Comparison of ENCODE assay signal across 24 cellular contexts in the genomic region with DNA sequence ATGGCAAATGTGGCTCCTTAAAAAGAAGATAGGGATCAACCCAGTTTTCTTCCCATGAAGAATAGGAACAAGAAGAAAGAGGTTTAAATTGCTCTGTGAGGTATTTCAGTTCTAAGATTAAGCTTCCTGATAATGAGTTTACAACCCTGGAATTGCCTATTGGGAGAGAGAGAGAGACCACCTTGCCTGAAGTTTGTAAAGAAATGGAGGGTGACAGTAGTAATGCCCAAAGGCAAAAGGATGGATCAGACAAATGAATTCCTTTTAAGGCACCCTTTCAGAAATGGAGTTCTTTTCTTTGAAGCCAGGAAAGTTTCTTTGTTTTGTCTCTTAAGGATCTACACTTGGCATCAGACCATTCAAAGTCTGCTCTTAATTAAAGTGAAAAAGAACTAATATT.
DNase-seq lines count a peak whose midpoint lies in the region; ATAC-seq, FAIRE-seq and TF ChIP-seq lines count a peak whose summit lies in the region.
"Had no signal": no experiment of that assay in that cellular context is flagged by ENCODE, and none has a peak within 500 bp of the region (broad histone marks: within the 10 kb centered on the region; RNA-seq: fewer than 3 reads in every experiment).

No MANE protein-coding gene starts in this region.

- H3K9me2 ChIP-seq in SU-DHL-6 (replicated peaks; ENCODE audit: insufficient read depth, low read length) = no peaks in the 10 kb centered on the region

- no peaks in the 10 kb centered on the region for H3K79me1 ChIP-seq in mesendoderm (ENCODE audit: low read length)

- FAIRE-seq in GM18507 (lab: Jason Lieb, UNC) = peak; percentile 18
- FAIRE-seq in pancreas (lab: Jason Lieb, UNC) = no peak
- FAIRE-seq: A204.1 had no signal

- H2AFZ ChIP-seq in SU-DHL-6 (ENCODE audit: low read depth, low read length, severe bottlenecking) = no peak overlapping the region

- H3K36me3 ChIP-seq in BLaER1 = no peaks in the 10 kb centered on the region
- peaks cover 17% of the 10 kb centered on the region; the same call in 1 of the 2 replicates for H3K36me3 ChIP-seq in SU-DHL-6 (ENCODE audit: low read length)
- H3K36me3 ChIP-seq in mesendoderm (ENCODE audit: control insufficient read depth, insufficient read depth, low read length) = no peaks in the 10 kb centered on the region
- H3K36me3 ChIP-seq in pancreas = no peaks in the 10 kb centered on the region
- H3K36me3 ChIP-seq: BE2C, MG63 had no signal

- H2BK120ac ChIP-seq in mesendoderm (ENCODE audit: low read depth, low read length) = no peak overlapping the region

- H3K9ac ChIP-seq in BLaER1 (no peak overlapping the region), SU-DHL-6 (ENCODE audit: low read length) (no peak overlapping the region), mesendoderm (ENCODE audit: low read length) (no peak overlapping the region)

- H3K56ac ChIP-seq in mesendoderm (ENCODE audit: low read length) = no peak overlapping the region

- intact Hi-C loops in pancreas (cut with DNase I) = no loop called here

- H3K79me2 ChIP-seq in SU-DHL-6 (ENCODE audit: insufficient read depth, low read length) (no peaks in the 10 kb centered on the region), mesendoderm (ENCODE audit: control insufficient read depth, insufficient read depth, low read length) (no peaks in the 10 kb centered on the region)

- no peak overlapping the region for H3K4ac ChIP-seq in mesendoderm (ENCODE audit: low read depth, low read length)

- H4K20me1 ChIP-seq in BLaER1 (no peaks in the 10 kb centered on the region), SU-DHL-6 (ENCODE audit: low read depth, low read length) (no peaks in the 10 kb centered on the region)

- TF ChIP-seq CTCF in SU-DHL-6 (IDR thresholded peaks at IDR 0.05; ENCODE audit: insufficient read depth, low read length, poor library complexity, severe bottlenecking) (no peak), pancreas (IDR thresholded peaks at IDR 0.05) (no peak), coronary artery (IDR thresholded peaks at IDR 0.05) (no peak)

- no peak for DNase-seq in GM18507 (ENCODE audit: extremely low spot score, insufficient read length, low read depth)
- DNase-seq in mesendoderm = peak; percentile 37
- no peak for DNase-seq in pancreas
- DNase-seq in coronary artery (ENCODE audit: low spot score) = no peak
- DNase-seq in stimulated activated CD8-positive, alpha-beta memory T cell treated with anti-CD3 and anti-CD28 coated beads, Interleukin-4, amount 100 ng/mL, for 48 hours = no peak
- DNase-seq in activated CD4-positive, alpha-beta T cell treated with anti-CD3 and anti-CD28 coated beads, Interleukin-2, amount 50 U/mL, for 4 hours = no peak
- DNase-seq: BE2C; Caco-2; CD4-positive, alpha-beta T cell; DMS 273 treated with DMSO at 0.1 percent for 48 hours; DND-41; H9; HFFc6; MG63; NCI-H1048; NCI-H1417 treated with DMSO at 0.1 percent for 48 hours; NCI-H187 treated with DMSO at 0.1 percent for 48 hours; NCI-H226; NCI-H510A treated with DMSO at 0.1 percent for 48 hours; NCI-H748 treated with DMSO at 0.1 percent for 48 hours had no signal

- no peak overlapping the region for H2BK15ac ChIP-seq in mesendoderm (replicated peaks; ENCODE audit: low read depth)

- no peak overlapping the region for H4K8ac ChIP-seq in mesendoderm (ENCODE audit: low read depth, low read length)

- ATAC-seq in pancreas = no peak
- ATAC-seq: Right ventricle myocardium inferior had no signal

- no peak overlapping the region for H2AK5ac ChIP-seq in mesendoderm (ENCODE audit: low read length)

- H3K4me3 ChIP-seq in BLaER1 (no peak overlapping the region), SU-DHL-6 (ENCODE audit: insufficient read depth, low read length, poor library complexity, severe bottlenecking) (no peak overlapping the region), mesendoderm (ENCODE audit: low read length) (no peak overlapping the region), pancreas (no peak overlapping the region), coronary artery (no peak overlapping the region)
- H3K4me3 ChIP-seq: MG63 had no signal

- no peak overlapping the region for H4K5ac ChIP-seq in mesendoderm (ENCODE audit: low read length)

- H3K4me1 ChIP-seq in BLaER1 = peaks cover 43% of the 10 kb centered on the region
- no peaks in the 10 kb centered on the region for H3K4me1 ChIP-seq in mesendoderm (ENCODE audit: control insufficient read depth, low read depth, low read length)
- no peaks in the 10 kb centered on the region for H3K4me1 ChIP-seq in pancreas
- H3K4me1 ChIP-seq: BE2C had no signal

- H3K4me2 ChIP-seq in BLaER1 (peak overlapping the region; percentile 69), SU-DHL-6 (ENCODE audit: low read depth, low read length, poor library complexity, severe bottlenecking) (no peak overlapping the region), mesendoderm (ENCODE audit: low read length) (no peak overlapping the region)

- H3K9me3 ChIP-seq in BLaER1 (peaks cover 4% of the 10 kb centered on the region), SU-DHL-6 (ENCODE audit: insufficient read depth, low read length) (no peaks in the 10 kb centered on the region), pancreas (no peaks in the 10 kb centered on the region)
- H3K9me3 ChIP-seq: BE2C, Caco-2, MG63 had no signal

- H2BK5ac ChIP-seq in mesendoderm (ENCODE audit: low read length) = no peak overlapping the region

- no peak overlapping the region for H3K27ac ChIP-seq in BLaER1
- peak overlapping the region; percentile 10; the same call in 1 of the 2 replicates for H3K27ac ChIP-seq in SU-DHL-6 (ENCODE audit: low read depth, low read length)
- no peak overlapping the region for H3K27ac ChIP-seq in mesendoderm (ENCODE audit: low read depth, low read length)
- no peak overlapping the region for H3K27ac ChIP-seq in pancreas
- H3K27ac ChIP-seq in coronary artery = no peak overlapping the region

- no peak overlapping the region for H3K18ac ChIP-seq in mesendoderm (ENCODE audit: low read length)

- peaks cover 44% of the 10 kb centered on the region for H3F3A ChIP-seq in SU-DHL-6 (ENCODE audit: insufficient read depth)

- no peak overlapping the region for H3K23ac ChIP-seq in mesendoderm (ENCODE audit: low read length)

- no peaks in the 10 kb centered on the region for H3K27me3 ChIP-seq in BLaER1
- H3K27me3 ChIP-seq in SU-DHL-6 (ENCODE audit: low read length) = no peaks in the 10 kb centered on the region
- H3K27me3 ChIP-seq in mesendoderm (ENCODE audit: insufficient read depth, low read length, poor library complexity) = no peaks in the 10 kb centered on the region
- H3K27me3 ChIP-seq in pancreas = no peaks in the 10 kb centered on the region
- H3K27me3 ChIP-seq: BE2C, MG63 had no signal
